In the genomic region with DNA sequence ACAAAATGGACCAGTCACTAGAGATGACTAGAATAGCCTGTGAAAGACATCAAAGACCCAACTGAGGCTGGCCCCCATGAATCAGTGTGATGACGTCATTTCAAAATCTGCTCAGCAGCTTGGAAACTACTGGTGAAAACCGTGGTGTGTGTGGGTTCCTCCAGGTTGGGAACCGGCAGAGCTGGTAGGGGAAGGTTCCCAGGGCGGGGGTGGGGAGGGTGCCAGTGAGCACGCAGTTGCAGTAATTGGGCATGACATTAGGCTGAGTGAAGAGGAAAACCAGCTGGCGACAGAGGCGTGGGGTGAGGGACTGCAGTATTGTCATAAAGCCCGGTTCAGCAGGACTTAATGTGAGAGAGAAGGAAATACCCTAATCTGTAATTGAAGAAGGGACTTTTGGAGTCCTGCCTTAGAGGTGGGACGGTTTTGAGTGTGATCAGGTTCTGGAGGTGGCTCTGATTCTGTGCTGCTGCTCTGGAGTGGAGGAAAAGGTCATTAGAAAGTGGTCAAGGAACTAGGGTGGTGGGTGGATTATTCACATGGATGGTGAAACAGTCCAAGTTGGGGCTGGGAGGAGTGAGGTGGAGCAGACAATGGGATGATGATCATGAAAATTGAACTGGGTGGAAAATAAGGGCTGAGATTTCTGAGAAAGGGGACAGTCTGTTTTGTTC, we compare ENCODE assay signal across 9 cellular contexts. TPM values are rescaled to one million over a fixed set of nuclear protein-coding genes. Genes with fewer than 3 reads are reported as not detected.
DNase-seq lines count a peak whose midpoint lies in the region; ATAC-seq and TF ChIP-seq lines count a peak whose summit lies in the region.
"Had no signal": no experiment of that assay in that cellular context is flagged by ENCODE, and none has a peak within 500 bp of the region (broad histone marks: within the 10 kb centered on the region; RNA-seq: fewer than 3 reads in every experiment).

No MANE protein-coding gene starts in this region.

- no peaks in the 10 kb centered on the region for H3K23me2 ChIP-seq in H9 (ENCODE audit: insufficient read length, low read depth, low read length, poor library complexity, severe bottlenecking)

- H3K27ac Mint-ChIP-seq in natural killer cell treated with Interleukin-12 subunit alpha and Interleukin-12 subunit beta and Interleukin-15 and Interleukin-18, amount 100 ng/mL, for 72 hours, result peak overlapping the region; percentile 72 to 77
- H3K27ac Mint-ChIP-seq in natural killer cell (no peak overlapping the region), H9 (peak overlapping the region in 1 of 3 experiments; percentile 0; a peak in 2 of 7 replicates)
- H3K27ac Mint-ChIP-seq: activated naive CD4-positive, alpha-beta T cell treated with anti-CD3 and anti-CD28 coated beads, Interleukin-2, amount 50 U/mL, for 24 hours had no signal

- H4K20me1 ChIP-seq in H9 (ENCODE audit: control insufficient read depth, insufficient read depth, insufficient read length), result no peaks in the 10 kb centered on the region

- no peak overlapping the region for H2BK5ac ChIP-seq in H9 (ENCODE audit: insufficient read length, low read length)

- intact Hi-C loops in natural killer cell (cut with micrococcal nuclease), result loop anchor here (10.0 kb wide), 1 partner anchor 879 kb away; no protein-coding TSS in a partner anchor

- WGBS in H9 (ENCODE audit: extremely low coverage, insufficient read length, low lambda C conversion rate), result no CpG with 5 or more reads among the region's 9 CpGs

- peak overlapping the region; percentile 40 for H3K4me3 Mint-ChIP-seq in natural killer cell treated with Interleukin-12 subunit alpha and Interleukin-12 subunit beta and Interleukin-15 and Interleukin-18, amount 100 ng/mL, for 72 hours
- H3K4me3 Mint-ChIP-seq in natural killer cell (no peak overlapping the region), H9 (no peak overlapping the region)
- H3K4me3 Mint-ChIP-seq: activated naive CD4-positive, alpha-beta T cell treated with anti-CD3 and anti-CD28 coated beads, Interleukin-2, amount 50 U/mL, for 24 hours had no signal

- peaks cover 3 to 10% of the 10 kb centered on the region in 2 donors for H3K4me1 Mint-ChIP-seq in natural killer cell treated with Interleukin-12 subunit alpha and Interleukin-12 subunit beta and Interleukin-15 and Interleukin-18, amount 100 ng/mL, for 72 hours (ENCODE audit: low read depth in 2 of 2)
- H3K4me1 Mint-ChIP-seq in natural killer cell (no peaks in the 10 kb centered on the region), H9 (peaks cover 2 to 12% of the 10 kb centered on the region in 2 experiments)
- H3K4me1 Mint-ChIP-seq: activated naive CD4-positive, alpha-beta T cell treated with anti-CD3 and anti-CD28 coated beads, Interleukin-2, amount 50 U/mL, for 24 hours had no signal

- no peak overlapping the region for H3K4me3 ChIP-seq in subcutaneous abdominal adipose tissue (ENCODE audit: low read depth in 1 of 5, low read length in 5 of 5)

- H3K18ac ChIP-seq in H9 (ENCODE audit: insufficient read length, low read depth, low read length), result no peak overlapping the region

- H3K4me1 ChIP-seq in subcutaneous abdominal adipose tissue (ENCODE audit: control insufficient read depth in 5 of 5, insufficient read depth in 5 of 5, low read length in 5 of 5), result peaks cover 0 to 23% (median 2%) of the 10 kb centered on the region in 5 donors
- no peaks in the 10 kb centered on the region for H3K4me1 ChIP-seq in H9 (ENCODE audit: insufficient read depth, low read length)

- no peak overlapping the region for H2AK5ac ChIP-seq in H9 (ENCODE audit: insufficient read length, low read length)

- H3K36me3 ChIP-seq in subcutaneous abdominal adipose tissue (ENCODE audit: control insufficient read depth in 5 of 5, insufficient read depth in 5 of 5, low read length in 5 of 5), result peaks cover 0 to 25% (median 22%) of the 10 kb centered on the region in 5 donors

- H3K27me3 ChIP-seq in subcutaneous abdominal adipose tissue (ENCODE audit: control insufficient read depth in 5 of 5, insufficient read depth in 4 of 5, low read length in 5 of 5), result peaks cover 0 to 4% (median 0%) of the 10 kb centered on the region in 5 donors
- H3K27me3 ChIP-seq in H9 (ENCODE audit: insufficient read depth, low read length), result no peaks in the 10 kb centered on the region

- peaks cover 28 to 29% of the 10 kb centered on the region in 2 donors for H3K27me3 Mint-ChIP-seq in natural killer cell treated with Interleukin-12 subunit alpha and Interleukin-12 subunit beta and Interleukin-15 and Interleukin-18, amount 100 ng/mL, for 72 hours
- H3K27me3 Mint-ChIP-seq in natural killer cell (ENCODE audit: low read depth in 2 of 2) (peaks cover 13 to 15% of the 10 kb centered on the region in 2 donors), H9 (ENCODE audit: low read depth) (peaks cover 14% of the 10 kb centered on the region)

- no peaks in the 10 kb centered on the region for H3K9me3 ChIP-seq in subcutaneous abdominal adipose tissue (ENCODE audit: control insufficient read depth in 5 of 5, low read length in 5 of 5)
- no peaks in the 10 kb centered on the region for H3K9me3 ChIP-seq in H9 (ENCODE audit: control insufficient read depth, low read depth, low read length)

- H3K79me1 ChIP-seq in H9 (ENCODE audit: insufficient read depth, low read depth, low read length, poor library complexity, severe bottlenecking), result no peaks in the 10 kb centered on the region

- no peak for DNase-seq in natural killer cell treated with Interleukin-12 subunit alpha and Interleukin-12 subunit beta and Interleukin-15 and Interleukin-18, amount 100 ng/mL, for 72 hours (ENCODE audit: low spot score)
- DNase-seq in natural killer cell, result no peak
- DNase-seq in activated CD8-positive, alpha-beta memory T cell treated with anti-CD3 and anti-CD28 coated beads for 48 hours (ENCODE audit: low read depth in 2 of 3, low spot score in 2 of 3), result peak; percentile 17 to 53 (median 23)
- peak; percentile 83 for DNase-seq in islet precursor cell
- no peak for DNase-seq in activated gamma-delta T cell treated with Interleukin-2 at 50 U/mL for 16 hours
- no peak for DNase-seq in H9

- H4K8ac ChIP-seq in H9 (replicated peaks; ENCODE audit: insufficient read length, low read depth, low read length), result no peak overlapping the region

- ATAC-seq in natural killer cell treated with Interleukin-12 subunit alpha and Interleukin-12 subunit beta and Interleukin-15 and Interleukin-18, amount 100 ng/mL, for 72 hours, result peak in 1 of 2 donors; percentile 46
- ATAC-seq in natural killer cell (no peak), HG03108 (IDR thresholded peaks at IDR 0.05; ENCODE audit: unreplicated experiment) (peak; percentile 55)

- no peaks in the 10 kb centered on the region for H3K36me3 Mint-ChIP-seq in natural killer cell treated with Interleukin-12 subunit alpha and Interleukin-12 subunit beta and Interleukin-15 and Interleukin-18, amount 100 ng/mL, for 72 hours
- H3K36me3 Mint-ChIP-seq in natural killer cell (no peaks in the 10 kb centered on the region), H9 (ENCODE audit: insufficient read depth in 1 of 3, low read depth in 3 of 3) (peaks cover 0 to 7% (median 4%) of the 10 kb centered on the region in 3 experiments; a peak in 3 of 7 replicates)
- H3K36me3 Mint-ChIP-seq: activated naive CD4-positive, alpha-beta T cell treated with anti-CD3 and anti-CD28 coated beads, Interleukin-2, amount 50 U/mL, for 24 hours had no signal

- no peak overlapping the region for H3T11ph ChIP-seq in H9 (ENCODE audit: low read length)

- H2BK15ac ChIP-seq in H9 (ENCODE audit: low read depth, low read length), result no peak overlapping the region

- H4K5ac ChIP-seq in H9 (ENCODE audit: insufficient read length, low read depth, low read length), result no peak overlapping the region

- H3K79me2 ChIP-seq in H9 (ENCODE audit: insufficient read depth, low read length), result no peaks in the 10 kb centered on the region

- H3K14ac ChIP-seq in H9 (ENCODE audit: insufficient read depth, low read length), result no peak overlapping the region; the same call in 1 of the 2 replicates

- H3K23ac ChIP-seq in H9 (ENCODE audit: insufficient read length, low read depth, low read length), result no peak overlapping the region

- H3K56ac ChIP-seq in H9 (ENCODE audit: insufficient read length, low read depth, low read length), result no peak overlapping the region

- H3K9ac ChIP-seq in subcutaneous abdominal adipose tissue (ENCODE audit: low read length in 5 of 5) (no peak overlapping the region), H9 (ENCODE audit: extremely low read depth, insufficient read length, low read length) (no peak overlapping the region)

- H4K91ac ChIP-seq in H9 (ENCODE audit: insufficient read length, low read depth, low read length), result no peak overlapping the region

- H2BK12ac ChIP-seq in H9 (ENCODE audit: insufficient read length, low read depth, low read length), result no peak overlapping the region

- TF ChIP-seq CTCF in natural killer cell (IDR thresholded peaks at IDR 0.05) (no peak), H9 (conservative IDR thresholded peaks at IDR 0.05) (no peak)

- H3K9me3 Mint-ChIP-seq in natural killer cell treated with Interleukin-12 subunit alpha and Interleukin-12 subunit beta and Interleukin-15 and Interleukin-18, amount 100 ng/mL, for 72 hours, result no peaks in the 10 kb centered on the region
- no peaks in the 10 kb centered on the region for H3K9me3 Mint-ChIP-seq in natural killer cell
- peaks cover 4 to 6% of the 10 kb centered on the region in 2 experiments; a peak in 4 of 5 replicates for H3K9me3 Mint-ChIP-seq in H9
- H3K9me3 Mint-ChIP-seq: activated naive CD4-positive, alpha-beta T cell treated with anti-CD3 and anti-CD28 coated beads, Interleukin-2, amount 50 U/mL, for 24 hours had no signal

- no peak overlapping the region for H3K4ac ChIP-seq in H9 (ENCODE audit: low read depth, low read length)

- H3K27ac ChIP-seq in subcutaneous abdominal adipose tissue (ENCODE audit: low read depth, low read length) (peak overlapping the region; percentile 61), H9 (ENCODE audit: insufficient read length, low read depth, low read length) (no peak overlapping the region)

- H2AFZ ChIP-seq in H9 (ENCODE audit: low read length), result no peak overlapping the region

- H2BK20ac ChIP-seq in H9 (ENCODE audit: low read depth, low read length, poor library complexity, severe bottlenecking), result no peak overlapping the region

- no peak overlapping the region for H2BK120ac ChIP-seq in H9 (ENCODE audit: low read depth, low read length, poor library complexity, severe bottlenecking)

- no peak overlapping the region for H3K4me2 ChIP-seq in H9 (ENCODE audit: insufficient read depth, insufficient read length, low read length)

RNA-seq across cellular contexts. Expression of a gene that starts 52.0 kb away (rescaled TPM):
- total RNA-seq in natural killer cell treated with Interleukin-12 subunit alpha and Interleukin-12 subunit beta and Interleukin-15 and Interleukin-18, amount 100 ng/mL, for 72 hours, result 100 to 1,000 TPM in 1 of 2 donors, 10 to 100 TPM in 1; 47.2 to 119 TPM
- total RNA-seq in natural killer cell (1 to 10 TPM; 3.8 to 4.5 (median 4.3) TPM), H9 (2021) (85.2 and 90.2 TPM in 2 replicates)

Comparison
In these comparisons a context has a peak if more than half of its experiments do, and no peak if none do; other contexts are left out.
1. H3K27ac Mint-ChIP-seq: peak in natural killer cell treated with Interleukin-12 subunit alpha and Interleukin-12 subunit beta and Interleukin-15 and Interleukin-18, amount 100 ng/mL, for 72 hours (2 of 2); none in natural killer cell (0 of 2).
2. RNA of a gene that starts 52.0 kb away (total RNA-seq): 47.2 to 119 TPM in natural killer cell treated with Interleukin-12 subunit alpha and Interleukin-12 subunit beta and Interleukin-15 and Interleukin-18, amount 100 ng/mL, for 72 hours and 85.2 to 90.2 TPM in H9; 3.8 to 4.5 TPM in natural killer cell; every median in the first group is over 4 times any median in the second.
3. DNase-seq: peak in activated CD8-positive, alpha-beta memory T cell treated with anti-CD3 and anti-CD28 coated beads for 48 hours (3 of 3) and islet precursor cell (single experiment); none in natural killer cell treated with Interleukin-12 subunit alpha and Interleukin-12 subunit beta and Interleukin-15 and Interleukin-18, amount 100 ng/mL, for 72 hours (single experiment), natural killer cell (single experiment), activated gamma-delta T cell treated with Interleukin-2 at 50 U/mL for 16 hours (single experiment) and H9 (single experiment).